ENCODE assay signal across 8 cellular contexts in genomic region chr10:103660364-103661197, GRCh38.
DNase-seq lines count a peak whose midpoint lies in the region; ATAC-seq and TF ChIP-seq lines count a peak whose summit lies in the region.

No MANE protein-coding gene starts in this region.

- H3K27me3 Mint-ChIP-seq in dendritic cell treated with granulocyte-macrophage colony-stimulating factor and Interleukin-4, amounts not matched to agents 40 ng/mL and 50 ng/mL, for 4 days, result no peaks in the 10 kb centered on the region
- H3K27me3 Mint-ChIP-seq in endodermal cell (ENCODE audit: insufficient read depth), result no peaks in the 10 kb centered on the region

- intact Hi-C loops in dendritic cell treated with granulocyte-macrophage colony-stimulating factor and Interleukin-4, amounts not matched to agents 40 ng/mL and 50 ng/mL, for 4 days (cut with micrococcal nuclease), result no loop called here

- H3K9me3 Mint-ChIP-seq in dendritic cell treated with granulocyte-macrophage colony-stimulating factor and Interleukin-4, amounts not matched to agents 40 ng/mL and 50 ng/mL, for 4 days, result peaks cover 8% of the 10 kb centered on the region
- H3K9me3 Mint-ChIP-seq in endodermal cell, result no peaks in the 10 kb centered on the region

- peak overlapping the region; percentile 88 for H3K4me3 Mint-ChIP-seq in dendritic cell treated with granulocyte-macrophage colony-stimulating factor and Interleukin-4, amounts not matched to agents 40 ng/mL and 50 ng/mL, for 4 days
- H3K4me3 Mint-ChIP-seq in endodermal cell, result no peak overlapping the region

- H3K4me3 ChIP-seq in muscle layer of duodenum (ENCODE audit: low read depth in 1 of 2, low read length in 2 of 2) (peak overlapping the region; percentile 81 to 87), endodermal cell (ENCODE audit: low read length) (no peak overlapping the region)

- H3K4me1 ChIP-seq in muscle layer of duodenum (ENCODE audit: control insufficient read depth in 1 of 2, insufficient read depth in 2 of 2, low read length in 2 of 2), result peaks cover 4 to 36% of the 10 kb centered on the region in 2 donors
- no peaks in the 10 kb centered on the region for H3K4me1 ChIP-seq in endodermal cell (ENCODE audit: control insufficient read depth, insufficient read depth, low read length)

- peak overlapping the region; percentile 83 for H3K27ac Mint-ChIP-seq in dendritic cell treated with granulocyte-macrophage colony-stimulating factor and Interleukin-4, amounts not matched to agents 40 ng/mL and 50 ng/mL, for 4 days
- H3K27ac Mint-ChIP-seq in endodermal cell, result no peak overlapping the region

- H3K9me3 ChIP-seq in muscle layer of duodenum (ENCODE audit: control insufficient read depth in 1 of 2, low read length in 2 of 2), result peaks cover 0 to 3% of the 10 kb centered on the region in 2 donors
- no peaks in the 10 kb centered on the region for H3K9me3 ChIP-seq in endodermal cell (ENCODE audit: control insufficient read depth, low read length)

- H3K36me3 ChIP-seq in muscle layer of duodenum (ENCODE audit: control insufficient read depth in 1 of 2, insufficient read depth in 2 of 2, low read length in 2 of 2) (peaks cover 4 to 32% of the 10 kb centered on the region in 2 donors), endodermal cell (ENCODE audit: control insufficient read depth, insufficient read depth, low read length) (no peaks in the 10 kb centered on the region)

- H3K27ac ChIP-seq in muscle layer of duodenum (ENCODE audit: low read length) (peak overlapping the region; percentile 85), endodermal cell (ENCODE audit: low read depth, low read length) (no peak overlapping the region)

- TF ChIP-seq CTCF in endodermal cell (conservative IDR thresholded peaks at IDR 0.05), result no peak

- H3K36me3 Mint-ChIP-seq in dendritic cell treated with granulocyte-macrophage colony-stimulating factor and Interleukin-4, amounts not matched to agents 40 ng/mL and 50 ng/mL, for 4 days (ENCODE audit: low read depth), result peaks cover 21% of the 10 kb centered on the region
- peaks cover 25% of the 10 kb centered on the region for H3K36me3 Mint-ChIP-seq in endodermal cell (ENCODE audit: low read depth)

- no peak overlapping the region for H3K9ac ChIP-seq in endodermal cell (ENCODE audit: extremely low read depth, low read length, poor library complexity, severe bottlenecking)

- H3K4me1 Mint-ChIP-seq in dendritic cell treated with granulocyte-macrophage colony-stimulating factor and Interleukin-4, amounts not matched to agents 40 ng/mL and 50 ng/mL, for 4 days (ENCODE audit: low read depth), result peaks cover 29% of the 10 kb centered on the region
- no peaks in the 10 kb centered on the region for H3K4me1 Mint-ChIP-seq in endodermal cell

- DNase-seq in NOMO-1 (lab: John Stamatoyannopoulos, UW; ENCODE audit: unreplicated experiment in 2 of 2), result peak; percentile 16 to 23
- no peak for DNase-seq in NOMO-1 treated with dmso at 0.1 percent for 144 hours (lab: John Stamatoyannopoulos, UW; ENCODE audit: unreplicated experiment)
- DNase-seq in endodermal cell, result no peak
- no peak for DNase-seq in NCI-H526 treated with DMSO at 0.1 percent for 48 hours (lab: John Stamatoyannopoulos, UW)

- H3K27me3 ChIP-seq in muscle layer of duodenum (ENCODE audit: low read depth, low read length), result no peaks in the 10 kb centered on the region
- H3K27me3 ChIP-seq in endodermal cell (ENCODE audit: control insufficient read depth, insufficient read depth, low read length, poor library complexity, severe bottlenecking), result no peaks in the 10 kb centered on the region

- WGBS in endodermal cell (ENCODE audit: insufficient coverage in 1 of 2, insufficient read length in 1 of 2), 2 experiments, result 88 to 91% methylated on average over 39 to 42 of the region's 42 CpGs

- ATAC-seq in HG02642 (IDR thresholded peaks at IDR 0.05; ENCODE audit: poor library complexity, unreplicated experiment), result peak; percentile 27

TF ChIP-seq in PFSK-1, 5 proteins besides CTCF, POLR2A, EP300 and RAD21:
- peak; percentile 20 for TF ChIP-seq FOXP2 (optimal IDR thresholded peaks at IDR 0.05; ENCODE audit: borderline replicate concordance, extremely low read depth, extremely low read length, insufficient read depth)
- no peak for TF ChIP-seq TAF1 (IDR thresholded peaks at IDR 0.05; ENCODE audit: borderline replicate concordance, insufficient read depth, low read length)

Comparison
In these comparisons a context has a peak if more than half of its experiments do, and no peak if none do; other contexts are left out.
1. DNase-seq: peak in NOMO-1 (2 of 2); none in NOMO-1 treated with dmso at 0.1 percent for 144 hours (single experiment), endodermal cell (single experiment) and NCI-H526 treated with DMSO at 0.1 percent for 48 hours (single experiment).